In the genomic region with DNA sequence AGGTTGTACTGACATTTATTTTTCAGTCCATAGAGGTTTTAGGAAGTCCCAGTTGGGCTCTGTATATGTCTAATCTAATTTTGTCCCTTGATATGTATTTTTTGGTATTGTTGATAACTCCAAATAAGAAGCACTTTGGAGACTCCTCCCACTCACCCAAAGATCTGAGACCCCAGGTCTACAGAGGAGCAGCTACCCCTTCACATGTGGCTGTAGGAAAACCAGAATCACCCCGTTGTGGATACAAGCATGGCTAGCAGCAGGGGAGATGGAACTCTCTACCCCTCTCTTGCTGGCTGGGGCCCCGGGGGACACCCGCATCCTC, we compare ENCODE assay signal across 8 cellular contexts. TPM values are rescaled to one million over a fixed set of nuclear protein-coding genes. Genes with fewer than 3 reads are reported as not detected.
A peak's percentile ranks its signal among the peaks of the same experiment; 100 is the strongest.
DNase-seq lines count a peak whose midpoint lies in the region; ATAC-seq, FAIRE-seq and TF ChIP-seq lines count a peak whose summit lies in the region.

No MANE protein-coding gene starts in this region.

- peak overlapping the region; percentile 44 for H3K4me3 Mint-ChIP-seq in activated CD4-positive, alpha-beta T cell treated with anti-CD3 and anti-CD28 coated beads, Interleukin-2, amount 10 ng/mL, durations not matched to agents 7 days and 5 days
- H3K4me3 Mint-ChIP-seq in astrocyte (ENCODE audit: unreplicated experiment) = peak overlapping the region; percentile 74

- H4K20me1 ChIP-seq in astrocyte (ENCODE audit: insufficient read depth, low read length) = no peaks in the 10 kb centered on the region

- peak overlapping the region; percentile 85 for H3K4me2 ChIP-seq in astrocyte (ENCODE audit: low read length)

- H3K4me1 ChIP-seq in astrocyte (ENCODE audit: insufficient read depth, low read length) (peaks cover 3% of the 10 kb centered on the region), right lobe of liver (peaks cover 0 to 38% (median 7%) of the 10 kb centered on the region in 4 donors), thymus (ENCODE audit: control insufficient read depth, insufficient read depth, low read length) (peaks cover 3% of the 10 kb centered on the region)

- POLR2A ChIA-PET in activated CD4-positive, alpha-beta T cell treated with anti-CD3 and anti-CD28 coated beads, Interleukin-2, amount 10 ng/mL, durations not matched to agents 7 days and 5 days (lab: Charles Lee) = no interaction called here

- peaks cover 29% of the 10 kb centered on the region for H3K4me1 Mint-ChIP-seq in activated CD4-positive, alpha-beta T cell treated with anti-CD3 and anti-CD28 coated beads, Interleukin-2, amount 10 ng/mL, durations not matched to agents 7 days and 5 days
- H3K4me1 Mint-ChIP-seq in astrocyte (ENCODE audit: low read depth, unreplicated experiment) = peaks cover 4% of the 10 kb centered on the region

- no peak for DNase-seq in activated CD4-positive, alpha-beta T cell treated with anti-CD3 and anti-CD28 coated beads, Interleukin-2, amount 10 ng/mL, durations not matched to agents 7 days and 5 days
- no peak for DNase-seq in activated CD4-positive, alpha-beta T cell treated with anti-CD3 and anti-CD28 coated beads, Interleukin-2, amount 50 U/mL, for 48 hours
- DNase-seq in astrocyte (ENCODE audit: low read depth) (no peak), right lobe of liver (no peak)
- DNase-seq in activated CD8-positive, alpha-beta memory T cell treated with anti-CD3 and anti-CD28 coated beads, Interleukin-2, amount 50 U/mL, for 4 hours = no peak

- no peak overlapping the region for H3K27ac Mint-ChIP-seq in activated CD4-positive, alpha-beta T cell treated with anti-CD3 and anti-CD28 coated beads, Interleukin-2, amount 10 ng/mL, durations not matched to agents 7 days and 5 days
- H3K27ac Mint-ChIP-seq in astrocyte (ENCODE audit: unreplicated experiment) = no peak overlapping the region

- H3K79me2 ChIP-seq in astrocyte (ENCODE audit: insufficient read depth, low read length) = no peaks in the 10 kb centered on the region

- H3K4me3 ChIP-seq in astrocyte (ENCODE audit: insufficient read depth, low read depth, low read length) (peak overlapping the region; percentile 57), right lobe of liver (peak overlapping the region; percentile 30 to 56 (median 48)), thymus (ENCODE audit: low read length) (peak overlapping the region; percentile 67)

- CTCF ChIA-PET in activated CD4-positive, alpha-beta T cell treated with anti-CD3 and anti-CD28 coated beads, Interleukin-2, amount 10 ng/mL, durations not matched to agents 7 days and 5 days (lab: Charles Lee) = interaction anchor here (0.8 to 0.9 kb wide), 2 partner anchors 13 to 14 kb away, joined by 3 read pairs; no protein-coding TSS in a partner anchor

- H3K9me3 Mint-ChIP-seq in activated CD4-positive, alpha-beta T cell treated with anti-CD3 and anti-CD28 coated beads, Interleukin-2, amount 10 ng/mL, durations not matched to agents 7 days and 5 days = no peaks in the 10 kb centered on the region
- H3K9me3 Mint-ChIP-seq in astrocyte (ENCODE audit: unreplicated experiment) = no peaks in the 10 kb centered on the region

- intact Hi-C loops in right lobe of liver (cut with DNase I) = no loop called here

- H3K27me3 ChIP-seq in astrocyte (ENCODE audit: insufficient read depth, low read length) (peaks cover 5% of the 10 kb centered on the region), right lobe of liver (no peaks in the 10 kb centered on the region), thymus (ENCODE audit: control insufficient read depth, insufficient read depth) (peaks cover 7% of the 10 kb centered on the region)

- FAIRE-seq in astrocyte (lab: Jason Lieb, UNC) = no peak

- no peak for TF ChIP-seq POLR2A in right lobe of liver (IDR thresholded peaks at IDR 0.05)

- H3K9me3 ChIP-seq in astrocyte (ENCODE audit: insufficient read depth, low read depth, low read length) (no peaks in the 10 kb centered on the region), right lobe of liver (no peaks in the 10 kb centered on the region), thymus (ENCODE audit: control insufficient read depth) (no peaks in the 10 kb centered on the region)

- H3K27ac ChIP-seq in astrocyte (ENCODE audit: low read depth, low read length) (no peak overlapping the region), right lobe of liver (peak overlapping the region; percentile 55 to 65 (median 64)), thymus (ENCODE audit: low read depth) (no peak overlapping the region)

- peak overlapping the region; percentile 61 for H3K9ac ChIP-seq in astrocyte (ENCODE audit: low read length)

- no peaks in the 10 kb centered on the region for H3K36me3 ChIP-seq in astrocyte (ENCODE audit: insufficient read depth, low read length)
- peaks cover 0 to 15% (median 2%) of the 10 kb centered on the region in 4 donors for H3K36me3 ChIP-seq in right lobe of liver
- no peaks in the 10 kb centered on the region for H3K36me3 ChIP-seq in thymus (ENCODE audit: control insufficient read depth, insufficient read depth)

- H3K36me3 Mint-ChIP-seq in activated CD4-positive, alpha-beta T cell treated with anti-CD3 and anti-CD28 coated beads, Interleukin-2, amount 10 ng/mL, durations not matched to agents 7 days and 5 days (ENCODE audit: low read depth) = no peaks in the 10 kb centered on the region
- H3K36me3 Mint-ChIP-seq in astrocyte (ENCODE audit: low read depth, unreplicated experiment) = no peaks in the 10 kb centered on the region

- no peak for TF ChIP-seq CTCF in astrocyte (IDR thresholded peaks at IDR 0.05; ENCODE audit: insufficient read depth, low read depth, low read length)
- TF ChIP-seq CTCF in right lobe of liver (IDR thresholded peaks at IDR 0.05) = no peak

- ATAC-seq in right lobe of liver = no peak
- no peak for ATAC-seq in GM21390 (IDR thresholded peaks at IDR 0.05; ENCODE audit: unreplicated experiment)
- ATAC-seq in HG03139 (IDR thresholded peaks at IDR 0.05; ENCODE audit: unreplicated experiment) = no peak

- H3K27me3 Mint-ChIP-seq in activated CD4-positive, alpha-beta T cell treated with anti-CD3 and anti-CD28 coated beads, Interleukin-2, amount 10 ng/mL, durations not matched to agents 7 days and 5 days = peaks cover 80% of the 10 kb centered on the region
- peaks cover 43% of the 10 kb centered on the region for H3K27me3 Mint-ChIP-seq in astrocyte (ENCODE audit: low read depth, unreplicated experiment)

- H2AFZ ChIP-seq in astrocyte (ENCODE audit: low read depth, low read length) = peak overlapping the region; percentile 74

- WGBS in right lobe of liver (ENCODE audit: insufficient coverage, low coverage, low lambda C conversion rate, missing lambda C conversion rate) = 10% methylated on average over 1 of the region's 3 CpGs
- WGBS in thymus = under 1% methylated on average over 3 of the region's 3 CpGs

RNA-seq across cellular contexts. Expression of a gene that starts 9.4 kb away (rescaled TPM):
- total RNA-seq in activated CD4-positive, alpha-beta T cell treated with anti-CD3 and anti-CD28 coated beads, Interleukin-2, amount 10 ng/mL, durations not matched to agents 7 days and 5 days = under 1 TPM in 1 of 2 experiments, not detected in 1; 0.25 TPM
- total RNA-seq in astrocyte = not detected in 2 replicates
- 10 to 100 TPM; 26.8 to 73.2 (median 42.0) TPM for total RNA-seq in right lobe of liver
- 13.5 TPM for polyA plus RNA-seq in thymus

Comparison
In these comparisons a context has a peak if more than half of its experiments do, and no peak if none do; other contexts are left out.
1. H3K27ac ChIP-seq: peak in right lobe of liver (3 of 3); none in astrocyte (single experiment) and thymus (single experiment).
2. RNA of a gene that starts 9.4 kb away (total RNA-seq): 26.8 to 73.2 TPM in right lobe of liver; 0.25 TPM in activated CD4-positive, alpha-beta T cell treated with anti-CD3 and anti-CD28 coated beads, Interleukin-2, amount 10 ng/mL, durations not matched to agents 7 days and 5 days and not detected in astrocyte; every median in the first group is over 10 times any median in the second.
3. Peak in every context shown above with its lines, with median percentiles within 50 percentile points of each other: H3K4me3 ChIP-seq.